1 cellular context compared by ENCODE assay signal in genomic region chr22:41576877-41577276, GRCh38.
A peak's percentile ranks its signal among the peaks of the same experiment; 100 is the strongest.
TF ChIP-seq lines count a peak whose summit lies in the region.

No MANE protein-coding gene starts in this region.

TF ChIP-seq in HepG2, 621 proteins besides CTCF, POLR2A, EP300 and RAD21 (continued from another document and continues in another):
- TF ChIP-seq SP1 (IDR thresholded peaks at IDR 0.05) (no peak), SP1 (CRISPR knock-in tag; IDR thresholded peaks at IDR 0.05) (peak; percentile 42; the same call in 1 of the 2 replicates), ZNF253 (CRISPR knock-in tag; IDR thresholded peaks at IDR 0.05; ENCODE audit: borderline replicate concordance) (no peak), ZNF660 (CRISPR knock-in tag; IDR thresholded peaks at IDR 0.05; ENCODE audit: borderline replicate concordance, low read depth) (no peak), MXD1 (CRISPR knock-in tag; IDR thresholded peaks at IDR 0.05) (no peak), ZNF597 (CRISPR knock-in tag; IDR thresholded peaks at IDR 0.05) (no peak), TRIM24 (CRISPR knock-in tag; IDR thresholded peaks at IDR 0.05) (no peak), KDM6A (CRISPR knock-in tag; IDR thresholded peaks at IDR 0.05; ENCODE audit: low read depth) (no peak), ZBTB42 (CRISPR knock-in tag; IDR thresholded peaks at IDR 0.05) (no peak), SYNCRIP (IDR thresholded peaks at IDR 0.05; ENCODE audit: insufficient read depth, low read depth, low read length) (no peak), PRDM4 (CRISPR knock-in tag; IDR thresholded peaks at IDR 0.05; ENCODE audit: borderline replicate concordance) (no peak), FLYWCH1 (CRISPR knock-in tag; IDR thresholded peaks at IDR 0.05) (no peak), KLF6 (CRISPR knock-in tag; IDR thresholded peaks at IDR 0.05) (no peak), EZH2 (conservative IDR thresholded peaks at IDR 0.05; ENCODE audit: low read depth, low read length) (no peak), PAF1 (CRISPR knock-in tag; IDR thresholded peaks at IDR 0.05) (no peak), SRSF9 (IDR thresholded peaks at IDR 0.05; ENCODE audit: borderline replicate concordance, insufficient read depth, low read depth, low read length, poor library complexity, severe bottlenecking) (no peak), TIGD3 (CRISPR knock-in tag; IDR thresholded peaks at IDR 0.05; ENCODE audit: borderline replicate concordance) (no peak), ZNF7 (CRISPR knock-in tag; IDR thresholded peaks at IDR 0.05) (no peak), BRCA1 (CRISPR knock-in tag; IDR thresholded peaks at IDR 0.05) (0 out of 2 replicates have a peak, but pooled peaks have one; percentile 41), ZNF512B (CRISPR knock-in tag; IDR thresholded peaks at IDR 0.05; ENCODE audit: borderline replicate concordance) (no peak), ZNF615 (CRISPR knock-in tag; IDR thresholded peaks at IDR 0.05; ENCODE audit: borderline replicate concordance) (no peak), ZNF460 (CRISPR knock-in tag; IDR thresholded peaks at IDR 0.05; ENCODE audit: borderline replicate concordance) (no peak), ATF4 (CRISPR knock-in tag; IDR thresholded peaks at IDR 0.05) (no peak), ZNF576 (CRISPR knock-in tag; IDR thresholded peaks at IDR 0.05) (no peak), GLMP (CRISPR knock-in tag; IDR thresholded peaks at IDR 0.05; ENCODE audit: borderline replicate concordance) (no peak), TARDBP (CRISPR knock-in tag; IDR thresholded peaks at IDR 0.05) (peak; percentile 72), MXI1 (IDR thresholded peaks at IDR 0.05; ENCODE audit: borderline replicate concordance, low read depth, low read length) (no peak), TOE1 (CRISPR knock-in tag; IDR thresholded peaks at IDR 0.05) (no peak), NFIB (CRISPR knock-in tag; IDR thresholded peaks at IDR 0.05; ENCODE audit: borderline replicate concordance) (no peak), MXD4 (CRISPR knock-in tag; IDR thresholded peaks at IDR 0.05) (no peak), BCL6 (CRISPR knock-in tag; IDR thresholded peaks at IDR 0.05) (0 out of 2 replicates have a peak, but pooled peaks have one; percentile 27), JUNB (CRISPR knock-in tag; IDR thresholded peaks at IDR 0.05; ENCODE audit: borderline replicate concordance) (no peak), ZNF546 (CRISPR knock-in tag; conservative IDR thresholded peaks at IDR 0.05) (no peak), NFE2 (CRISPR knock-in tag; IDR thresholded peaks at IDR 0.05) (no peak), ADNP (CRISPR knock-in tag; IDR thresholded peaks at IDR 0.05) (no peak), ATF5 (CRISPR knock-in tag; IDR thresholded peaks at IDR 0.05; ENCODE audit: low read depth) (no peak), ATF3 (CRISPR knock-in tag; IDR thresholded peaks at IDR 0.05) (no peak), ZNF333 (CRISPR knock-in tag; IDR thresholded peaks at IDR 0.05; ENCODE audit: borderline replicate concordance) (no peak), FOXC1 (CRISPR knock-in tag; IDR thresholded peaks at IDR 0.05; ENCODE audit: borderline replicate concordance) (no peak), DBP (CRISPR knock-in tag; IDR thresholded peaks at IDR 0.05; ENCODE audit: not compliant biosample characterization) (no peak), CENPT (CRISPR knock-in tag; IDR thresholded peaks at IDR 0.05; ENCODE audit: low read depth) (no peak), KDM2A (CRISPR knock-in tag; IDR thresholded peaks at IDR 0.05; ENCODE audit: borderline replicate concordance, low read depth) (peak; percentile 87), GABPA (IDR thresholded peaks at IDR 0.05; ENCODE audit: low read depth, low read length) (no peak), GABPA (CRISPR knock-in tag; IDR thresholded peaks at IDR 0.05; ENCODE audit: low read depth) (no peak), ZNF180 (CRISPR knock-in tag; IDR thresholded peaks at IDR 0.05; ENCODE audit: borderline replicate concordance, low read depth) (no peak), IRX3 (CRISPR knock-in tag; IDR thresholded peaks at IDR 0.05; ENCODE audit: borderline replicate concordance, low read depth) (no peak), ARHGAP35 (CRISPR knock-in tag; IDR thresholded peaks at IDR 0.05; ENCODE audit: borderline replicate concordance) (no peak), FOXM1 (CRISPR knock-in tag; IDR thresholded peaks at IDR 0.05) (no peak), DNMT3B (CRISPR knock-in tag; conservative IDR thresholded peaks at IDR 0.05) (no peak), NFAT5 (CRISPR knock-in tag; IDR thresholded peaks at IDR 0.05) (no peak)
